10 cellular contexts compared by ENCODE assay signal in genomic region chr13:45194081-45194939, GRCh38.
A peak's percentile ranks its signal among the peaks of the same experiment; 100 is the strongest.
DNase-seq lines count a peak whose midpoint lies in the region; ATAC-seq lines count a peak whose summit lies in the region.
"Had no signal": no experiment of that assay in that cellular context is flagged by ENCODE, and none has a peak within 500 bp of the region (broad histone marks: within the 10 kb centered on the region; RNA-seq: fewer than 3 reads in every experiment).

No MANE protein-coding gene starts in this region.

- peaks cover 6% of the 10 kb centered on the region for H3K4me1 Mint-ChIP-seq in activated naive CD4-positive, alpha-beta T cell treated with anti-CD3 and anti-CD28 coated beads, Interleukin-2, amount 10 ng/mL, durations not matched to agents 7 days and 5 days

- CTCF ChIA-PET in activated naive CD4-positive, alpha-beta T cell treated with anti-CD3 and anti-CD28 coated beads, Interleukin-2, amount 10 ng/mL, durations not matched to agents 7 days and 5 days (lab: Charles Lee) = no interaction called here

- no peaks in the 10 kb centered on the region for H3K27me3 Mint-ChIP-seq in activated naive CD4-positive, alpha-beta T cell treated with anti-CD3 and anti-CD28 coated beads, Interleukin-2, amount 10 ng/mL, durations not matched to agents 7 days and 5 days
- H3K27me3 Mint-ChIP-seq: activated naive CD8-positive, alpha-beta T cell treated with anti-CD3 and anti-CD28 coated beads for 36 hours had no signal

- no peak overlapping the region for H3K4me3 Mint-ChIP-seq in activated naive CD4-positive, alpha-beta T cell treated with anti-CD3 and anti-CD28 coated beads, Interleukin-2, amount 10 ng/mL, durations not matched to agents 7 days and 5 days
- H3K4me3 Mint-ChIP-seq: activated naive CD8-positive, alpha-beta T cell treated with anti-CD3 and anti-CD28 coated beads for 36 hours had no signal

- no peak for ATAC-seq in HG02678 (IDR thresholded peaks at IDR 0.05; ENCODE audit: unreplicated experiment)

- no peaks in the 10 kb centered on the region for H3K9me3 Mint-ChIP-seq in activated naive CD4-positive, alpha-beta T cell treated with anti-CD3 and anti-CD28 coated beads, Interleukin-2, amount 10 ng/mL, durations not matched to agents 7 days and 5 days
- H3K9me3 Mint-ChIP-seq: activated naive CD8-positive, alpha-beta T cell treated with anti-CD3 and anti-CD28 coated beads for 36 hours had no signal

- no peak overlapping the region for H3K27ac Mint-ChIP-seq in activated naive CD4-positive, alpha-beta T cell treated with anti-CD3 and anti-CD28 coated beads, Interleukin-2, amount 10 ng/mL, durations not matched to agents 7 days and 5 days
- H3K27ac Mint-ChIP-seq: activated naive CD8-positive, alpha-beta T cell treated with anti-CD3 and anti-CD28 coated beads for 36 hours had no signal

- DNase-seq in NCI-H1092 treated with DMSO at 0.1 percent for 48 hours (lab: John Stamatoyannopoulos, UW) (peak; percentile 3), cerebellar cortex (ENCODE audit: low spot score) (peak; percentile 38), iris pigment epithelial cell (ENCODE audit: low read depth) (peak; percentile 69), superior temporal gyrus (ENCODE audit: extremely low spot score) (peak; percentile 94), NCI-H187 treated with DMSO at 0.1 percent for 48 hours (lab: John Stamatoyannopoulos, UW) (no peak), NCI-H1417 (lab: John Stamatoyannopoulos, UW) (no peak)
- no peak for DNase-seq in activated naive CD4-positive, alpha-beta T cell treated with anti-CD3 and anti-CD28 coated beads, Interleukin-2, amount 10 ng/mL, durations not matched to agents 7 days and 5 days
- DNase-seq: activated naive CD8-positive, alpha-beta T cell treated with anti-CD3 and anti-CD28 coated beads for 36 hours; SW 1271 had no signal

- H3K36me3 Mint-ChIP-seq in activated naive CD4-positive, alpha-beta T cell treated with anti-CD3 and anti-CD28 coated beads, Interleukin-2, amount 10 ng/mL, durations not matched to agents 7 days and 5 days = no peaks in the 10 kb centered on the region

Comparison
In these comparisons a context has a peak if more than half of its experiments do, and no peak if none do; other contexts are left out.
1. DNase-seq: peak in NCI-H1092 treated with DMSO at 0.1 percent for 48 hours (single experiment), cerebellar cortex (single experiment), iris pigment epithelial cell (single experiment) and superior temporal gyrus (single experiment); none in activated naive CD4-positive, alpha-beta T cell treated with anti-CD3 and anti-CD28 coated beads, Interleukin-2, amount 10 ng/mL, durations not matched to agents 7 days and 5 days (single experiment), NCI-H187 treated with DMSO at 0.1 percent for 48 hours (single experiment) and NCI-H1417 (0 of 3).